Comparison of ENCODE assay signal across 7 cellular contexts in the genomic region with DNA sequence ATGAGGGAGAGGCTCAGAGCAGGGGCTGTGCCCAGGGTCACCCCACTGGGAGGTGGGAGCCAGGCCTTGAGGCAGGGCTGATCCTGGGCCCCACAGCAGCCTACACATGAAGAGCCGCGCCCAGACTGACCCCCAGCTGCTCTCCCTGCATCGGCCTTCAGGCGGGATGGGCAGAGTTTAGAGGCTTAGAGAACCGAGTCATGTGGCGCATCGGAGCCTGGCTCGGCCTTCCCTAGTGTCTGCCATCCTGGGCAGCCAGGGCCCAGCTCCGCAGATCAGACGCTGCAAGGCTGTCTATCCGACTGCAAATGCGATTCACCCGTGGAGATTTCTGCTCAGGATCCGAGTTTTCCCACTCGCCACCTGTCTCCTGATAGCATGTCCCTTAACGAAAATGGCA. TPM values are rescaled to one million over a fixed set of nuclear protein-coding genes. Genes with fewer than 3 reads are reported as not detected.
"Had no signal": no experiment of that assay in that cellular context is flagged by ENCODE, and none has a peak within 500 bp of the region (broad histone marks: within the 10 kb centered on the region; RNA-seq: fewer than 3 reads in every experiment).

No MANE protein-coding gene starts in this region.

RNA-seq across cellular contexts. Expression of a gene that starts 7.5 kb away (rescaled TPM):
- total RNA-seq: kidney epithelial cell, occipital lobe, skeletal muscle tissue had no signal

RNA-seq across cellular contexts. Expression of a gene that starts 40.3 kb away (rescaled TPM):
- total RNA-seq: esophagus mucosa, glomerular endothelial cell, kidney epithelial cell, occipital lobe, right atrium auricular region, skeletal muscle tissue, stomach had no signal
